ENCODE assay signal across 28 cellular contexts in the genomic region with DNA sequence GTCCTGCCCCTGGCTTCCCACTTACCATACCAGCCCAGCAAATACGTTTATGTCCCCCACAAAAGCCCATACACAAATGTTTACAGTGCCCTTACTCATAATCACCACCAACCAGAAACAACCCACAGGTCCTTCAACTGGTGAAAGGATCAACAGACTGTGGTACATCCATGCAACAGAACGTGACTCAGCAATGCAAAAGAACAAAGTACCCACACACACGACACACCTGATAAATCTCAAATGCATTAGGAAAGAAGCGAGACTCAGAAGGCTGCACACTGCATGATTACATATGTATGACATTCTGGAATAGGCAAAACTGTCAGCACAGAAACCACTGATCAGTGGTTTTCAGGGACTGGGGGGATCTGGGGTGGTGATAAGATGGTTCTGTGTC. TPM values are rescaled to one million over a fixed set of nuclear protein-coding genes. Genes with fewer than 3 reads are reported as not detected.
"Had no signal": no experiment of that assay in that cellular context is flagged by ENCODE, and none has a peak within 500 bp of the region (broad histone marks: within the 10 kb centered on the region; RNA-seq: fewer than 3 reads in every experiment).

No MANE protein-coding gene starts in this region.

- H3K27ac ChIP-seq: KMS-11, SK-N-MC had no signal

- ATAC-seq: activated naive CD4-positive, alpha-beta T cell treated with anti-CD3 and anti-CD28 coated beads, Interleukin-2, amount 50 U/mL, for 72 hours; activated T-cell treated with anti-CD3 and anti-CD28 coated beads, Interleukin-2, amount 50 U/mL, for 4 hours; Panc1; Right ventricle myocardium inferior; WTC11 had no signal

- H3K9ac ChIP-seq: KMS-11 had no signal

- H3K4me3 ChIP-seq: SK-N-MC had no signal

- H3K4me1 Mint-ChIP-seq: brain, WTC11 had no signal

- H3K4me2 ChIP-seq: KMS-11 had no signal

- DNase-seq: activated CD4-positive, alpha-beta memory T cell treated with anti-CD3 and anti-CD28 coated beads for 36 hours; activated CD4-positive, alpha-beta T cell treated with anti-CD3 and anti-CD28 coated beads for 48 hours; activated CD4-positive, CD25-positive, alpha-beta regulatory T cell treated with anti-CD3 and anti-CD28 coated beads, Interleukin-2, amount 50 U/mL, for 72 hours; activated effector memory CD4-positive, alpha-beta T cell treated with anti-CD3 and anti-CD28 coated beads, Interleukin-2, amount 50 U/mL, for 16 hours; activated naive CD4-positive, alpha-beta T cell treated with Interleukin-2 at 50 U/mL for 16 hours; activated T-cell treated with anti-CD3 and anti-CD28 coated beads, Interleukin-2, amount 50 U/mL, for 4 hours; amygdala; cerebellar nuclear complex; NCI-H1092; NCI-H1417 treated with DMSO at 0.1 percent for 48 hours; NCI-H1694 treated with DMSO at 0.1 percent for 48 hours; NCI-H2029 treated with DMSO at 0.1 percent for 48 hours; NCI-H345; NCI-H510A; NCI-H526 treated with DMSO at 0.1 percent for 48 hours; NCI-H82; RPMI8226; T-helper 1 cell had no signal

- H3K27ac Mint-ChIP-seq: activated CD4-positive, alpha-beta memory T cell treated with anti-CD3 and anti-CD28 coated beads for 36 hours; activated naive CD4-positive, alpha-beta T cell treated with anti-CD3 and anti-CD28 coated beads, Interleukin-2, amount 50 U/mL, for 72 hours; brain; WTC11 had no signal

- H3K4me3 Mint-ChIP-seq: activated CD4-positive, alpha-beta memory T cell treated with anti-CD3 and anti-CD28 coated beads for 36 hours; activated T-cell treated with anti-CD3 and anti-CD28 coated beads, Interleukin-2, amount 50 U/mL, for 4 hours; brain; WTC11 had no signal

- FAIRE-seq: astrocyte had no signal

RNA-seq across cellular contexts. Expression of gene NCR2, which starts 20.5 kb away (rescaled TPM):
- total RNA-seq: activated CD4-positive, alpha-beta memory T cell treated with anti-CD3 and anti-CD28 coated beads for 36 hours; activated naive CD4-positive, alpha-beta T cell treated with anti-CD3 and anti-CD28 coated beads, Interleukin-2, amount 50 U/mL, for 72 hours; activated T-cell treated with anti-CD3 and anti-CD28 coated beads, Interleukin-2, amount 50 U/mL, for 4 hours; astrocyte; MCF 10A; OCI-LY7; Right ventricle myocardium inferior; WTC11 had no signal
